In the genomic region with DNA sequence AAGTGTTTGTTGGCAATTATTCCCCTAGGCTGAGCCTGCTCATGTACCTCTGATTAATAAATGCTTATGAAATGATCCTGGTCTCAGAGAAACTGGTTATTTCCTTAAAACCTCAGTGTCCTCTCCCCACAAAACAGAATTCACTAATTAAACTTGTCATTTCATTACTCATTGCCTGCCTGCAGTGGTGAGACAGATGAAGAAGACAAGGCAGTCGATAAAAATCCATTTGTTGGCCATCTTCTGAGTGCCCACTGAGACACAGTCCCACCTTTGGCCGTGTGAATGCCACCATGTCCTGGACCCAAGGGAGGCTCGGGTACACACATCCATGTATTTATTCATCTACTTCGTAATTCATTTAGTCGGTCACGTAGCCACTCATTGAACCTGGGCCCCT, we compare ENCODE assay signal across 1 cellular context.
TF ChIP-seq lines count a peak whose summit lies in the region.

No MANE protein-coding gene starts in this region.

TF ChIP-seq in HepG2, 621 proteins besides CTCF, POLR2A, EP300 and RAD21:
- TF ChIP-seq MAZ (IDR thresholded peaks at IDR 0.05; ENCODE audit: borderline replicate concordance, low read depth, low read length): no peak
- no peak for TF ChIP-seq MAZ (CRISPR knock-in tag; IDR thresholded peaks at IDR 0.05; ENCODE audit: low read depth)
- TF ChIP-seq POLR2G (IDR thresholded peaks at IDR 0.05; ENCODE audit: low read depth, low read length): peak; percentile 14; the same call in 1 of the 2 replicates
- no peak for TF ChIP-seq MEIS1 (CRISPR knock-in tag; IDR thresholded peaks at IDR 0.05; ENCODE audit: borderline replicate concordance)
- no peak for TF ChIP-seq ARHGAP35 (CRISPR knock-in tag; IDR thresholded peaks at IDR 0.05; ENCODE audit: borderline replicate concordance)
- TF ChIP-seq ZSCAN9 (CRISPR knock-in tag; IDR thresholded peaks at IDR 0.05; ENCODE audit: borderline replicate concordance): no peak
- TF ChIP-seq ZNF564 (CRISPR knock-in tag; IDR thresholded peaks at IDR 0.05): no peak
- no peak for TF ChIP-seq ZNF607 (CRISPR knock-in tag; IDR thresholded peaks at IDR 0.05; ENCODE audit: borderline replicate concordance)
- TF ChIP-seq ARNT2 (CRISPR knock-in tag; IDR thresholded peaks at IDR 0.05; ENCODE audit: low read depth): no peak
